In genomic region chr3:53242155-53242554, GRCh38 we compare ENCODE assay signal across 12 cellular contexts. TPM values are rescaled to one million over a fixed set of nuclear protein-coding genes. Genes with fewer than 3 reads are reported as not detected.
DNase-seq lines count a peak whose midpoint lies in the region; ATAC-seq and TF ChIP-seq lines count a peak whose summit lies in the region.
"Had no signal": no experiment of that assay in that cellular context is flagged by ENCODE, and none has a peak within 500 bp of the region (broad histone marks: within the 10 kb centered on the region; RNA-seq: fewer than 3 reads in every experiment).

No MANE protein-coding gene starts in this region.

- H3K27ac ChIP-seq in HCT116 (ENCODE audit: low read depth, low read length) (peak overlapping the region; percentile 82; the same call in 1 of the 2 replicates), ascending aorta (peak overlapping the region; percentile 6 to 47), right atrium auricular region (peak overlapping the region; percentile 54 to 58), sigmoid colon (peak overlapping the region in 3 of 4 donors; percentile 5 to 29 (median 13)), SK-N-SH (ENCODE audit: low read depth in 2 of 2, low read length in 1 of 2) (peak overlapping the region in 1 of 2 experiments; percentile 3; a peak in 1 of 4 replicates)
- H3K27ac ChIP-seq: C4-2B, SJCRH30 had no signal

- TF ChIP-seq EP300 in sigmoid colon (IDR thresholded peaks at IDR 0.05) (no peak), SK-N-SH (IDR thresholded peaks at IDR 0.05; ENCODE audit: borderline replicate concordance in 1 of 2, low read depth in 1 of 2, low read length in 1 of 2) (no peak)

- POLR2A ChIA-PET in HCT116 (lab: Charles Lee) (no interaction called here), SK-N-SH (lab: Yijun Ruan, JAX) (interaction anchor here (0.6 to 1.4 kb wide), 2 partner anchors 22 to 47 kb away, joined by 3 to 4 read pairs; no protein-coding TSS in a partner anchor)

- 92 to 93% methylated on average over 7 of the region's 7 CpGs for WGBS in sigmoid colon, 2 donors
- WGBS in SK-N-SH (ENCODE audit: low lambda C conversion rate), result 83% methylated on average over 7 of the region's 7 CpGs

- H3K4me3 ChIP-seq in HCT116 (replicated peaks in 1 of 2; ENCODE audit: low read depth in 1 of 2, low read length in 2 of 2) (no peak overlapping the region), ascending aorta (no peak overlapping the region), right atrium auricular region (no peak overlapping the region), sigmoid colon (no peak overlapping the region), SK-N-SH (ENCODE audit: low read depth in 2 of 2, low read length in 1 of 2) (no peak overlapping the region)
- H3K4me3 ChIP-seq: SJCRH30, transverse colon had no signal

- intact Hi-C loops in HCT116 (cut with micrococcal nuclease) (no loop called here), ascending aorta (cut with DNase I) (no loop called here), sigmoid colon (cut with DNase I) (no loop called here)

- H2AFZ ChIP-seq in HCT116 (ENCODE audit: low read depth, low read length, poor library complexity, severe bottlenecking) (no peak overlapping the region), SK-N-SH (ENCODE audit: low read depth) (no peak overlapping the region)

- peaks cover 10% of the 10 kb centered on the region; the same call in 1 of the 2 replicates for H4K20me1 ChIP-seq in HCT116 (ENCODE audit: insufficient read depth)
- H4K20me1 ChIP-seq in SK-N-SH (ENCODE audit: insufficient read depth), result peaks cover 64% of the 10 kb centered on the region

- peaks cover 98% of the 10 kb centered on the region for H3K79me2 ChIP-seq in HCT116 (ENCODE audit: insufficient read depth, low read length)
- peaks cover 78% of the 10 kb centered on the region for H3K79me2 ChIP-seq in SK-N-SH (ENCODE audit: insufficient read depth)

- CTCF ChIA-PET in HCT116 (lab: Charles Lee), result no interaction called here
- CTCF ChIA-PET in SK-N-SH (lab: Yijun Ruan, JAX), result interaction anchor here (1.1 to 1.2 kb wide), 3 partner anchors 15 to 38 kb away, joined by 3 to 4 read pairs (median 3); no protein-coding TSS in a partner anchor

- peaks cover 11 to 43% of the 10 kb centered on the region in 2 experiments for H3K36me3 ChIP-seq in HCT116 (ENCODE audit: control insufficient read depth in 1 of 2, insufficient read depth in 2 of 2, low read length in 2 of 2)
- H3K36me3 ChIP-seq in ascending aorta, result peaks cover 43 to 48% of the 10 kb centered on the region in 2 donors
- H3K36me3 ChIP-seq in right atrium auricular region, result peaks cover 55% of the 10 kb centered on the region
- peaks cover 36 to 50% (median 42%) of the 10 kb centered on the region in 4 donors for H3K36me3 ChIP-seq in sigmoid colon
- H3K36me3 ChIP-seq in SK-N-SH (replicated peaks in 1 of 2; ENCODE audit: control insufficient read depth in 1 of 2, insufficient read depth in 2 of 2, low read length in 1 of 2), result peaks cover 33 to 36% of the 10 kb centered on the region in 2 experiments

- H3K4me1 ChIP-seq in HCT116 (ENCODE audit: control insufficient read depth in 1 of 2, insufficient read depth in 2 of 2, low read length in 2 of 2) (peaks cover 47 to 84% of the 10 kb centered on the region in 2 experiments), ascending aorta (peaks cover 0 to 14% of the 10 kb centered on the region in 2 donors), right atrium auricular region (peaks cover 0 to 57% of the 10 kb centered on the region in 2 donors), sigmoid colon (peaks cover 0 to 83% (median 54%) of the 10 kb centered on the region in 4 donors), SK-N-SH (ENCODE audit: control insufficient read depth in 1 of 2, insufficient read depth in 2 of 2, low read depth in 1 of 2, low read length in 1 of 2) (peaks cover 17 to 27% of the 10 kb centered on the region in 2 experiments; a peak in 3 of 4 replicates)
- H3K4me1 ChIP-seq: SJCRH30 had no signal

- ATAC-seq in HCT116 (no peak), GM21360 (IDR thresholded peaks at IDR 0.05; ENCODE audit: unreplicated experiment) (no peak), HG02571 (IDR thresholded peaks at IDR 0.05; ENCODE audit: unreplicated experiment) (no peak)

- DNase-seq in HCT116 (ENCODE audit: low read depth, low spot score), result no peak
- DNase-seq in ascending aorta (ENCODE audit: low spot score in 2 of 2), result no peak
- DNase-seq in right atrium auricular region (ENCODE audit: low spot score), result no peak
- DNase-seq in sigmoid colon, result no peak
- no peak for DNase-seq in SK-N-SH
- DNase-seq in activated CD4-positive, CD25-positive, alpha-beta regulatory T cell (lab: John Stamatoyannopoulos, UW), result no peak
- DNase-seq: activated naive CD4-positive, alpha-beta T cell; SJCRH30; transverse colon had no signal

- TF ChIP-seq CTCF in HCT116 (IDR thresholded peaks at IDR 0.05 in 2 of 3, conservative IDR thresholded peaks at IDR 0.05 in 1 of 3; ENCODE audit: borderline replicate concordance in 1 of 3, insufficient read depth in 1 of 3, low read depth in 2 of 3, low read length in 2 of 3), result no peak
- no peak for TF ChIP-seq CTCF in ascending aorta (IDR thresholded peaks at IDR 0.05)
- no peak for TF ChIP-seq CTCF in right atrium auricular region (IDR thresholded peaks at IDR 0.05)
- TF ChIP-seq CTCF in sigmoid colon (IDR thresholded peaks at IDR 0.05), result no peak
- no peak for TF ChIP-seq CTCF in SK-N-SH (IDR thresholded peaks at IDR 0.05)

- H3F3A ChIP-seq in SK-N-SH (replicated peaks; ENCODE audit: insufficient read depth), result peaks cover 37% of the 10 kb centered on the region

- no peaks in the 10 kb centered on the region for H3K27me3 ChIP-seq in HCT116 (ENCODE audit: insufficient read depth, low read length)
- no peaks in the 10 kb centered on the region for H3K27me3 ChIP-seq in ascending aorta
- H3K27me3 ChIP-seq in right atrium auricular region, result no peaks in the 10 kb centered on the region
- H3K27me3 ChIP-seq in sigmoid colon, result no peaks in the 10 kb centered on the region
- H3K27me3 ChIP-seq in SK-N-SH (ENCODE audit: insufficient read depth), result no peaks in the 10 kb centered on the region
- H3K27me3 ChIP-seq: SJCRH30, transverse colon had no signal

- no peak for TF ChIP-seq RAD21 in HCT116 (IDR thresholded peaks at IDR 0.05; ENCODE audit: low read depth)
- TF ChIP-seq RAD21 in SK-N-SH (IDR thresholded peaks at IDR 0.05; ENCODE audit: low read length), result no peak

- H3K4me2 ChIP-seq in HCT116 (ENCODE audit: low read length) (no peak overlapping the region), SK-N-SH (no peak overlapping the region)

- RAD21 ChIA-PET in HCT116 (lab: Charles Lee; ENCODE audit: low non-redundant PET in 1 of 2, low total read pairs in 2 of 2, uncharacterized antibody in 2 of 2, unreplicated experiment in 2 of 2), result no interaction called here

- TF ChIP-seq POLR2A in HCT116 (IDR thresholded peaks at IDR 0.05; ENCODE audit: borderline replicate concordance, extremely low read depth, insufficient read depth, insufficient read length) (no peak), sigmoid colon (IDR thresholded peaks at IDR 0.05) (no peak)

- H3K9me3 ChIP-seq in HCT116 (ENCODE audit: control insufficient read depth in 1 of 2, insufficient read depth in 1 of 2, low read depth in 1 of 2, low read length in 2 of 2), result no peaks in the 10 kb centered on the region
- H3K9me3 ChIP-seq in ascending aorta, result no peaks in the 10 kb centered on the region
- no peaks in the 10 kb centered on the region for H3K9me3 ChIP-seq in right atrium auricular region
- no peaks in the 10 kb centered on the region for H3K9me3 ChIP-seq in sigmoid colon
- H3K9me3 ChIP-seq in SK-N-SH, result no peaks in the 10 kb centered on the region
- H3K9me3 ChIP-seq: SJCRH30, transverse colon had no signal

- H3K9ac ChIP-seq in HCT116 (ENCODE audit: low read length), result no peak overlapping the region
- H3K9ac ChIP-seq in SK-N-SH, result no peak overlapping the region

- BruUV-seq in HCT116 (replicated peaks; lab: Mats Ljungman, UMichigan), result no TSS peak

- H3K9me2 ChIP-seq in HCT116 (ENCODE audit: insufficient read depth) (no peaks in the 10 kb centered on the region), SK-N-SH (no peaks in the 10 kb centered on the region)

TF ChIP-seq in HCT116, 20 proteins besides CTCF, POLR2A, EP300 and RAD21:
- TF ChIP-seq ZNF274 (IDR thresholded peaks at IDR 0.05; ENCODE audit: low read depth, low read length), result no peak

TF ChIP-seq in SK-N-SH, 30 proteins besides CTCF, POLR2A, EP300 and RAD21 (continues in another document):
- TF ChIP-seq ZBTB33 (IDR thresholded peaks at IDR 0.05; ENCODE audit: borderline replicate concordance, low read depth), result no peak
- TF ChIP-seq FOSL2 (IDR thresholded peaks at IDR 0.05; ENCODE audit: borderline replicate concordance, low read depth), result no peak
- no peak for TF ChIP-seq MEF2A (IDR thresholded peaks at IDR 0.05; ENCODE audit: borderline replicate concordance, low read depth)
- no peak for TF ChIP-seq SMC3 (IDR thresholded peaks at IDR 0.05; ENCODE audit: low read depth, low read length)
- no peak for TF ChIP-seq TCF12 (IDR thresholded peaks at IDR 0.05)
- TF ChIP-seq FOXJ3 (CRISPR knock-in tag; IDR thresholded peaks at IDR 0.05), result no peak
- no peak for TF ChIP-seq ELF1 (IDR thresholded peaks at IDR 0.05)
- no peak for TF ChIP-seq TEAD4 (IDR thresholded peaks at IDR 0.05; ENCODE audit: borderline replicate concordance, insufficient read depth)
- TF ChIP-seq RXRA (IDR thresholded peaks at IDR 0.05; ENCODE audit: borderline replicate concordance, low read depth), result no peak

RNA-seq across cellular contexts. Expression of gene TKT, which starts 13.7 kb away (rescaled TPM):
- 634 TPM for total RNA-seq in HCT116 (2021; ENCODE audit: unreplicated experiment)
- 697 and 731 TPM in 2 replicates for polyA plus RNA-seq in HCT116 (2012)
- 219 TPM for total RNA-seq in ascending aorta
- total RNA-seq in right atrium auricular region, result 10 to 100 TPM; 48.8 to 62.8 TPM
- total RNA-seq in sigmoid colon, result 100 to 1,000 TPM; 138 to 253 (median 185) TPM
- polyA plus RNA-seq in sigmoid colon, result 100 to 1,000 TPM in 2 of 3 donors, 10 to 100 TPM in 1; 88.9 to 305 (median 102) TPM
- polyA plus RNA-seq in SK-N-SH (2012; rRNA removed), result 119 and 144 TPM in 2 replicates
- polyA plus RNA-seq in SK-N-SH (2012; cell fraction: cytosol; rRNA removed), result 70.5 and 99.2 TPM in 2 replicates
- 178 and 225 TPM in 2 replicates for polyA plus RNA-seq in SK-N-SH (2012; cell fraction: nucleus; rRNA removed)
